ENCODE assay signal across 14 cellular contexts in the genomic region with DNA sequence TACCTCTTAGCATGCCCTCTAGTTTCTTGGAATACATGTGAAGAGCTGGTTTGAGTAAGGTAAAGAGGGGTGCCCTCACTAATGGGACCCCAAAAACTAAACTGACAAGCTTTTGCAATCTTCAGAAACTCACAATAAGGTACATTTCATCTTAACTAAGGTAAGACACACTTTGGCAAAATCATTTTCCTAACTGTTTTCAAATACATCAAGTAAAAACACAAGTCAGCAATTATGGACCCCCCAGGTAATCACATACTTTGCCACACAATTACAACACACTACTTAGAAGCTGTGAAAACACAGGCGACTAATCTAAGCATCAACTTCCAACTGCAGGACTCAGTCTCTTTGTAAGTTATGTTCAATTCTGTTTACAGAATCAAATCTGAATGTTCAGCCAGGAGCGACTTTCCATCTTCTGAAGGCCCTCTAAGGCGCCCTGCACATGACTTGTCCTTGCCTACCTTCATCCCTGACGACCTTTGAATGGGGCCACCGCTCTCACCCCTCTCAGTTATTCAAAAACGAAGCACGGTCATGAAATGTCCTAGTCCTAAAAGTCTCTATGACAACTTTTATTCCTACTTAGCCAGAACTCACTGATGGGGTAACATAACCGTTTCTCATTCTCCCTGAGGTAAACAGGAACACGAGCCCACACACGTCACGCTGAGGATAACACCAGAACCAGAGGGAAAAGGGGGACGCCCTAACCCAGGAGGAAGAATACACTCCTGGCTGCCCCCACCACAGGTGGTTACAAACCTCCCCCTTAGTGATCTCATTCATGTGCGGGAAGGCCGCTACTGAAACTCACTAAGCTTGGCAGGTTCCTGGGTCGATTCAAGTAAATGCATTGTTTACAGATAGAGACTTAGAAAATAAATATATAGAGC. TPM values are rescaled to one million over a fixed set of nuclear protein-coding genes. Genes with fewer than 3 reads are reported as not detected.
DNase-seq lines count a peak whose midpoint lies in the region; ATAC-seq, FAIRE-seq and TF ChIP-seq lines count a peak whose summit lies in the region.
"Had no signal": no experiment of that assay in that cellular context is flagged by ENCODE, and none has a peak within 500 bp of the region (broad histone marks: within the 10 kb centered on the region; RNA-seq: fewer than 3 reads in every experiment).

No MANE protein-coding gene starts in this region.

- H3K4me1 Mint-ChIP-seq in natural killer cell, result peaks cover 88 to 93% of the 10 kb centered on the region in 2 donors
- peaks cover 76 to 81% of the 10 kb centered on the region in 2 donors for H3K4me1 Mint-ChIP-seq in natural killer cell treated with Interleukin-12 subunit alpha and Interleukin-12 subunit beta and Interleukin-15 and Interleukin-18, amount 100 ng/mL, for 72 hours (ENCODE audit: low read depth in 2 of 2)
- H3K4me1 Mint-ChIP-seq in nephron, result peaks cover 89% of the 10 kb centered on the region

- H3K36me3 Mint-ChIP-seq in natural killer cell (peaks cover 10% of the 10 kb centered on the region), nephron (ENCODE audit: low read depth) (peaks cover 30% of the 10 kb centered on the region)
- H3K36me3 Mint-ChIP-seq in natural killer cell treated with Interleukin-12 subunit alpha and Interleukin-12 subunit beta and Interleukin-15 and Interleukin-18, amount 100 ng/mL, for 72 hours, result peaks cover 18% of the 10 kb centered on the region

- 94% methylated on average over 15 of the region's 15 CpGs for WGBS in GM12878 (ENCODE audit: insufficient coverage, insufficient replicate concordance, low lambda C conversion rate, missing lambda C conversion rate)

- TF ChIP-seq RAD21 in GM12878 (IDR thresholded peaks at IDR 0.05; ENCODE audit: insufficient read depth, low read depth, low read length), result no peak

- BruUV-seq in GM12878 (replicated peaks; lab: Mats Ljungman, UMichigan), result no TSS peak

- intact Hi-C loops in natural killer cell (cut with micrococcal nuclease) (loop anchor here (5.0 kb wide), 3 partner anchors 58 to 263 kb away; a partner anchor contains a TSS), GM12878 (cut with micrococcal nuclease; ENCODE audit: unreplicated experiment) (loop anchor here (5.0 kb wide), 2 partner anchors 88 to 377 kb away; no protein-coding TSS in a partner anchor)

- SMC1A ChIA-PET in GM12878 (lab: Charles Lee; ENCODE audit: uncharacterized antibody, unreplicated experiment), result interaction anchor here (0.7 to 7.6 kb wide), 9 partner anchors 13 to 349 kb away, joined by 3 to 160 read pairs (median 3); no protein-coding TSS in a partner anchor

- RAD21 ChIA-PET in GM12878 (lab: Charles Lee; ENCODE audit: unreplicated experiment), result interaction anchor here (0.8 to 7.1 kb wide), 5 partner anchors 9 to 84 kb away, joined by 3 to 49 read pairs (median 5); no protein-coding TSS in a partner anchor

- peak overlapping the region; percentile 14; the same call in 1 of the 2 replicates for H3K4me3 ChIP-seq in GM12878

- H3K4me3 Mint-ChIP-seq in natural killer cell, result peak overlapping the region; percentile 50
- no peak overlapping the region for H3K4me3 Mint-ChIP-seq in natural killer cell treated with Interleukin-12 subunit alpha and Interleukin-12 subunit beta and Interleukin-15 and Interleukin-18, amount 100 ng/mL, for 72 hours
- H3K4me3 Mint-ChIP-seq in nephron, result peak overlapping the region in 2 of 3 experiments; percentile 6 to 33
- H3K4me3 Mint-ChIP-seq: stimulated activated naive CD8-positive, alpha-beta T cell treated with anti-CD3 and anti-CD28 coated beads, Interleukin-15, Interleukin-2, amounts not matched to agents 100 ng/mL and 50 ng/mL, for 24 hours; WTC11 had no signal

- POLR2A ChIA-PET in GM12878 (lab: Charles Lee), result interaction anchor here (0.6 to 1.2 kb wide), 4 partner anchors 8 to 69 kb away, joined by 3 to 7 read pairs (median 5); no protein-coding TSS in a partner anchor

- TF ChIP-seq CTCF in natural killer cell (IDR thresholded peaks at IDR 0.05) (no peak), GM12878 (IDR thresholded peaks at IDR 0.05 in 2 of 3, conservative IDR thresholded peaks at IDR 0.05 in 1 of 3; ENCODE audit: control insufficient read depth in 2 of 3, extremely low read depth in 1 of 3, insufficient read depth in 1 of 3, low read depth in 3 of 3, low read length in 3 of 3) (no peak), nephron (IDR thresholded peaks at IDR 0.05; ENCODE audit: unreplicated experiment in 3 of 3) (no peak)

- ATAC-seq in natural killer cell (no peak), GM12878 (no peak), HG02588 (IDR thresholded peaks at IDR 0.05; ENCODE audit: unreplicated experiment) (no peak)
- no peak for ATAC-seq in natural killer cell treated with Interleukin-12 subunit alpha and Interleukin-12 subunit beta and Interleukin-15 and Interleukin-18, amount 100 ng/mL, for 72 hours
- ATAC-seq: WTC11 had no signal

- H3K4me2 ChIP-seq in GM12878 (ENCODE audit: control insufficient read depth, insufficient read depth), result peak overlapping the region; percentile 57

- peaks cover 28% of the 10 kb centered on the region for H4K20me1 ChIP-seq in GM12878 (ENCODE audit: control insufficient read depth, insufficient read depth)

- H3K79me2 ChIP-seq in GM12878 (ENCODE audit: control insufficient read depth, insufficient read depth, low read length), result peaks cover 95% of the 10 kb centered on the region

- no peak for FAIRE-seq in GM12878 (lab: Jason Lieb, UNC)
- FAIRE-seq: bronchial epithelial cell, D721Med had no signal

- no peak overlapping the region for H2AFZ ChIP-seq in GM12878 (ENCODE audit: control insufficient read depth, low read depth, low read length)

- peaks cover 0 to 3% of the 10 kb centered on the region in 2 experiments; a peak in 3 of 4 replicates for H3K36me3 ChIP-seq in GM12878 (ENCODE audit: control insufficient read depth in 2 of 2, insufficient read depth in 2 of 2, low read length in 1 of 2)

- no peaks in the 10 kb centered on the region for H3K27me3 ChIP-seq in GM12878 (replicated peaks in 1 of 2; ENCODE audit: control insufficient read depth in 2 of 2, insufficient read depth in 2 of 2, low read length in 1 of 2)

- in situ Hi-C loops in GM12878 (cut with MboI), result loop anchor here (5.0 kb wide), 1 partner anchor 183 kb away; no protein-coding TSS in a partner anchor

- DNase-seq in natural killer cell (no peak), GM12878 (ENCODE audit: low read depth, low spot score) (no peak), NCI-H1436 (lab: John Stamatoyannopoulos, UW) (no peak), superior temporal gyrus (ENCODE audit: extremely low spot score) (no peak)
- no peak for DNase-seq in natural killer cell treated with Interleukin-12 subunit alpha and Interleukin-12 subunit beta and Interleukin-15 and Interleukin-18, amount 100 ng/mL, for 72 hours (ENCODE audit: low spot score)
- DNase-seq in effector CD4-positive, alpha-beta T cell, result no peak
- DNase-seq: activated naive CD4-positive, alpha-beta T cell treated with anti-CD3 and anti-CD28 coated beads, Interleukin-2, amount 50 U/mL, for 16 hours; NK-92 treated with Interleukin-12 subunit alpha and Interleukin-12 subunit beta, amount 100 ng/mL, for 24 hours had no signal

- H3K9me3 Mint-ChIP-seq in natural killer cell (no peaks in the 10 kb centered on the region), nephron (no peaks in the 10 kb centered on the region)
- no peaks in the 10 kb centered on the region for H3K9me3 Mint-ChIP-seq in natural killer cell treated with Interleukin-12 subunit alpha and Interleukin-12 subunit beta and Interleukin-15 and Interleukin-18, amount 100 ng/mL, for 72 hours
- H3K9me3 Mint-ChIP-seq: stimulated activated naive CD8-positive, alpha-beta T cell treated with anti-CD3 and anti-CD28 coated beads, Interleukin-15, Interleukin-2, amounts not matched to agents 100 ng/mL and 50 ng/mL, for 24 hours; WTC11 had no signal

- CTCF ChIA-PET in GM12878 (lab: Yijun Ruan, JAX), result interaction anchor here (0.6 to 5.6 kb wide), 4 partner anchors 10 to 149 kb away, joined by 4 to 35 read pairs (median 8); no protein-coding TSS in a partner anchor

- H3K9me3 ChIP-seq in GM12878 (replicated peaks; ENCODE audit: control insufficient read depth, insufficient read depth, low read length), result no peaks in the 10 kb centered on the region

- H3K27ac ChIP-seq in GM12878 (ENCODE audit: control insufficient read depth, insufficient read depth), result no peak overlapping the region

- peak overlapping the region; percentile 24 to 83 for H3K27ac Mint-ChIP-seq in natural killer cell
- H3K27ac Mint-ChIP-seq in natural killer cell treated with Interleukin-12 subunit alpha and Interleukin-12 subunit beta and Interleukin-15 and Interleukin-18, amount 100 ng/mL, for 72 hours, result peak overlapping the region in 1 of 2 donors; percentile 30
- peak overlapping the region in 1 of 3 experiments; percentile 45 for H3K27ac Mint-ChIP-seq in nephron
- H3K27ac Mint-ChIP-seq: stimulated activated naive CD8-positive, alpha-beta T cell treated with anti-CD3 and anti-CD28 coated beads, Interleukin-15, Interleukin-2, amounts not matched to agents 100 ng/mL and 50 ng/mL, for 24 hours; WTC11 had no signal

- H3K9ac ChIP-seq in GM12878 (ENCODE audit: control insufficient read depth, insufficient read depth, low read length), result no peak overlapping the region

- no peaks in the 10 kb centered on the region for H3K27me3 Mint-ChIP-seq in natural killer cell (ENCODE audit: low read depth in 2 of 2)
- no peaks in the 10 kb centered on the region for H3K27me3 Mint-ChIP-seq in natural killer cell treated with Interleukin-12 subunit alpha and Interleukin-12 subunit beta and Interleukin-15 and Interleukin-18, amount 100 ng/mL, for 72 hours
- H3K27me3 Mint-ChIP-seq in nephron (ENCODE audit: low read depth), result no peaks in the 10 kb centered on the region
- H3K27me3 Mint-ChIP-seq: stimulated activated naive CD8-positive, alpha-beta T cell treated with anti-CD3 and anti-CD28 coated beads, Interleukin-15, Interleukin-2, amounts not matched to agents 100 ng/mL and 50 ng/mL, for 24 hours had no signal

- peaks cover 17% of the 10 kb centered on the region for H3K4me1 ChIP-seq in GM12878 (ENCODE audit: control insufficient read depth, insufficient read depth, low read length)

- no peak for TF ChIP-seq POLR2A in GM12878 (IDR thresholded peaks at IDR 0.05; ENCODE audit: low read depth, low read length)

- TF ChIP-seq EP300 in GM12878 (IDR thresholded peaks at IDR 0.05; ENCODE audit: borderline replicate concordance in 1 of 2, control insufficient read depth in 1 of 2, low read depth in 2 of 2, low read length in 2 of 2), result no peak

RNA-seq across cellular contexts. Expression of a gene that starts 5.5 kb away (rescaled TPM):
- total RNA-seq in natural killer cell (100 to 1,000 TPM; 197 to 234 (median 224) TPM), GM12878 (2014; rRNA removed) (9.8 and 11.2 TPM in 2 replicates), GM12878 (2014; rRNA removed; fragmentation: Illumina TruSeq; extraction: Trizol) (7.5 and 8.7 TPM in 2 replicates), GM12878 (2021) (26.7 and 32.7 TPM in 2 replicates)
- 10 to 100 TPM; 76.2 to 90.3 TPM for total RNA-seq in natural killer cell treated with Interleukin-12 subunit alpha and Interleukin-12 subunit beta and Interleukin-15 and Interleukin-18, amount 100 ng/mL, for 72 hours
- total RNA-seq in GM12878 (2013; cell fraction: nucleolus; rRNA removed), result 81.9 and 88.7 TPM in 2 replicates
- polyA plus RNA-seq in GM12878 (2011; ENCODE audit: low read depth), result 8.6 TPM
- polyA plus RNA-seq in GM12878 (2011; rRNA removed) (2.9 and 5.0 TPM in 2 replicates), GM12878 (2014; fragmentation: Illumina TruSeq; extraction: Trizol) (13.9 and 19.4 TPM in 2 replicates), GM12878 (2014; fragmentation: Nextera tagmentation; extraction: Ambion mirVana) (1 to 10 TPM; 3.4 to 3.8 TPM), GM12878 (2014; rRNA removed) (14.1 and 16.9 TPM in 2 replicates), GM12878 (2016; fragmentation: Nextera tagmentation; extraction: Ambion mirVana) (1 to 10 TPM; 6.6 to 8.3 TPM)
- 4.2 and 6.9 TPM in 2 replicates for polyA plus RNA-seq in GM12878 (2011; cell fraction: cytosol; rRNA removed)
- polyA plus RNA-seq in GM12878 (2011; cell fraction: nucleus; rRNA removed), result 16.3 and 21.2 TPM in 2 replicates
- 15.3 and 22.5 TPM in 2 replicates for polyA plus RNA-seq in GM12878 (2012)
- polyA minus RNA-seq in GM12878 (2011; rRNA and poly(A)+ RNA removed), result 19.5 and 29.1 TPM in 2 replicates
- 15.9 and 16.2 TPM in 2 replicates for polyA minus RNA-seq in GM12878 (2011; cell fraction: cytosol; rRNA and poly(A)+ RNA removed)
- polyA minus RNA-seq in GM12878 (2011; cell fraction: nucleus; rRNA and poly(A)+ RNA removed), result 23.0 and 57.8 TPM in 2 replicates
